Comparison of ENCODE assay signal across 9 cellular contexts in the genomic region with DNA sequence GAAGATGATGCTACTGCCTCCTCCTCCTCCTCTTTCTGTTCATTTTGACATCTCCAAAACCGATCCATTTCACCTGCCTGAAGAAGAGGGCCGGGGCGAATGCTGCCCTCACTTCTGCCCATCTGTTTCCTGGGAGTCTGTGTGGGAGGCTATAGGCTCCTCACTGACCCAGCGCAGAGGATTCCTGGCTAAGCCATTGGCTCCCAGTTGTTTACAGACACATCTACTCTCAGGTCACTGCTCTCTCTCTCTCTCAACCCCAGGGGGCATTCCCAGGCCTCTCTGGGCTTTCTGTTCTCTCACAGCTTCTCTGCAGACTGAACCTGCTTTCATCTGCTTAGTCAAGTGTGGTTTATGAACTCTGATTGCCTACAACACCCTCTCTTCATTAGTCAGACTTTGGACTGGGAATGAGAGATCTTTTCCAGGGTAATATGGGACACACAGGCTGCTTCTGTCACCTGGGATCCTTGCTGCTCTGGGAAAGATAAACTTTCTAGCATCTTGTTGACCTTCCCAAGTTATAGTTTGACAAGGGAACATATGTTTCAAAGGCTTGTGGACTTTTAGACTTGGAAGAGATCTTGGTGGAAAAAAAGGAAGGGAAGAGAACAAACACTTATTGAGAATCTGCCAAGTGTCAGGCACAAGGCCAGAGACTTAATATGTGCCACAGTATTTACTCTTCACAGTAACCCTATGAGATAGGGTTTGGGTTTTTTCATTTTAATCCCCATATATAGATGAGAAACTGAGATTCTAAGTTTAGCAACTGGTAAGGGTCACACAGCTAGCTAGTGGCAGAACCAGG. TPM values are rescaled to one million over a fixed set of nuclear protein-coding genes. Genes with fewer than 3 reads are reported as not detected.
DNase-seq lines count a peak whose midpoint lies in the region; FAIRE-seq and TF ChIP-seq lines count a peak whose summit lies in the region.
"Had no signal": no experiment of that assay in that cellular context is flagged by ENCODE, and none has a peak within 500 bp of the region (broad histone marks: within the 10 kb centered on the region; RNA-seq: fewer than 3 reads in every experiment).

No MANE protein-coding gene starts in this region.

- no peaks in the 10 kb centered on the region for H3K36me3 ChIP-seq in cardiac muscle cell

- no peaks in the 10 kb centered on the region for H3K9me3 ChIP-seq in cardiac muscle cell (ENCODE audit: low read depth)

- FAIRE-seq in HTR-8/SVneo (lab: Jason Lieb, UNC), result no peak
- FAIRE-seq: endothelial cell of umbilical vein had no signal

- peak; percentile 30 for DNase-seq in NCI-H2107 treated with DMSO at 0.1 percent for 48 hours (lab: John Stamatoyannopoulos, UW; ENCODE audit: unreplicated experiment)
- no peak for DNase-seq in NCI-H2107 (lab: John Stamatoyannopoulos, UW)
- peak; percentile 69 for DNase-seq in HFFc6
- peak; percentile 28 to 92 (median 79) for DNase-seq in NCI-H1417 (lab: John Stamatoyannopoulos, UW)
- peak; percentile 67 for DNase-seq in activated T-cell treated with anti-CD3 and anti-CD28 coated beads, Interleukin-2, amount 50 U/mL, for 24 hours
- peak; percentile 28 to 67 for DNase-seq in cardiac muscle cell (ENCODE audit: low read depth in 1 of 2, low spot score in 1 of 2)
- peak; percentile 69 for DNase-seq in stimulated activated CD8-positive, alpha-beta memory T cell treated with anti-CD3 and anti-CD28 coated beads, Interleukin-4, amount 100 ng/mL, for 48 hours
- DNase-seq in HTR-8/SVneo (ENCODE audit: insufficient read length, low spot score), result no peak

- H3K27me3 ChIP-seq in cardiac muscle cell, result no peaks in the 10 kb centered on the region

- H3K36me3 Mint-ChIP-seq in HFFc6 (ENCODE audit: low read depth), result no peaks in the 10 kb centered on the region
- H3K36me3 Mint-ChIP-seq in activated T-cell treated with anti-CD3 and anti-CD28 coated beads, Interleukin-2, amount 50 U/mL, for 24 hours (ENCODE audit: low read depth), result no peaks in the 10 kb centered on the region

- H3K4me3 Mint-ChIP-seq in HFFc6, result no peak overlapping the region; the same call in 1 of the 2 replicates
- H3K4me3 Mint-ChIP-seq in activated T-cell treated with anti-CD3 and anti-CD28 coated beads, Interleukin-2, amount 50 U/mL, for 24 hours, result peak overlapping the region; percentile 43

- H3K4me1 ChIP-seq in cardiac muscle cell (ENCODE audit: low read depth), result peaks cover 6% of the 10 kb centered on the region

- H3K27ac ChIP-seq in cardiac muscle cell, result peak overlapping the region; percentile 45

- no peaks in the 10 kb centered on the region for H3K9me3 Mint-ChIP-seq in HFFc6
- no peaks in the 10 kb centered on the region for H3K9me3 Mint-ChIP-seq in activated T-cell treated with anti-CD3 and anti-CD28 coated beads, Interleukin-2, amount 50 U/mL, for 24 hours

- H3K4me1 Mint-ChIP-seq in HFFc6 (ENCODE audit: low read depth), result peaks cover 47% of the 10 kb centered on the region
- peaks cover 64% of the 10 kb centered on the region for H3K4me1 Mint-ChIP-seq in activated T-cell treated with anti-CD3 and anti-CD28 coated beads, Interleukin-2, amount 50 U/mL, for 24 hours (ENCODE audit: low read depth)

- H3K27me3 Mint-ChIP-seq in HFFc6 (ENCODE audit: insufficient read depth), result peaks cover 2% of the 10 kb centered on the region; the same call in 1 of the 2 replicates
- H3K27me3 Mint-ChIP-seq in activated T-cell treated with anti-CD3 and anti-CD28 coated beads, Interleukin-2, amount 50 U/mL, for 24 hours, result no peaks in the 10 kb centered on the region

- H3K4me3 ChIP-seq in cardiac muscle cell, result no peak overlapping the region

- TF ChIP-seq CTCF in HFFc6 (IDR thresholded peaks at IDR 0.05), result peak; percentile 32
- TF ChIP-seq CTCF in cardiac muscle cell (IDR thresholded peaks at IDR 0.05; ENCODE audit: low read depth, low read length), result no peak

- H3K27ac Mint-ChIP-seq in HFFc6, result peak overlapping the region; percentile 70
- peak overlapping the region; percentile 89 for H3K27ac Mint-ChIP-seq in activated T-cell treated with anti-CD3 and anti-CD28 coated beads, Interleukin-2, amount 50 U/mL, for 24 hours

RNA-seq across cellular contexts. Expression of a gene that starts 30.2 kb away (rescaled TPM):
- 10 to 100 TPM; 16.8 to 26.2 (median 23.1) TPM for total RNA-seq in HFFc6 (2021; fragmentation: NEBNext Ultra II Directional; extraction: Animal tissue kit (Norgen Biotek cat#: 25700))
- total RNA-seq in cardiac muscle cell, result 23.8 and 26.0 TPM in 2 replicates
- polyA plus RNA-seq in cardiac muscle cell, result 20.2 and 25.9 TPM in 2 replicates

Comparison
In these comparisons a context has a peak if more than half of its experiments do, and no peak if none do; other contexts are left out.
1. DNase-seq: peak in NCI-H2107 treated with DMSO at 0.1 percent for 48 hours (single experiment), HFFc6 (single experiment), NCI-H1417 (3 of 3), activated T-cell treated with anti-CD3 and anti-CD28 coated beads, Interleukin-2, amount 50 U/mL, for 24 hours (single experiment), cardiac muscle cell (2 of 2) and stimulated activated CD8-positive, alpha-beta memory T cell treated with anti-CD3 and anti-CD28 coated beads, Interleukin-4, amount 100 ng/mL, for 48 hours (single experiment); none in NCI-H2107 (single experiment) and HTR-8/SVneo (single experiment).